Comparison of ENCODE assay signal across 8 cellular contexts in the genomic region with DNA sequence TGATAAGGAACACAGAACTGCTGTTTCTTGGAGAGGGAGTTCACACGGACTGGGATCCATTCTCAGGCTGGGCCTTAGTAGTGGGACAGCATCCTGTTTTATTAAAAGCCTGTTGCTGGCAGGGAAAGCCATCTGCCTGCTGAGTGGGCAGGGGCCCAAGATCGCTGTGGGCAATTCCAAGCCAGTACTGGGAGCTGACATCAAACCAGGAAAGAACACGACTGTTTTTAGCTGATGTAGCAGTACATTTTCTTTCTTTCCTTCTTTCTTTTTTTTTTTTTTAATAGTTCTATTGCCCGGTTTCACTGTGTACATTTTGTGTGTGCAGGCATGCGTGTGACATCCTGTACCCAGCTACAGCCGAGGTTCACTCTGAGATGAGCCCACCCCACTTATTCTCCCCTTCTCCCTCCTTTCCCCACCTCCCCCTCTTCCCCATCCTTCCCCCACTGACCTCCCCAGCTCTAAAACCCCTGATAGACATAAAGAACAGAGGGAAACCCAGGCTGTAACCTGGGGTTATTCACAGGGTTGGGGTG.
DNase-seq lines count a peak whose midpoint lies in the region; ATAC-seq and TF ChIP-seq lines count a peak whose summit lies in the region.
"Not testable (repeated sequence)": the region's sequence is repeated elsewhere in the genome, so short reads cannot be mapped to it uniquely, and the experiment has no call there.

No MANE protein-coding gene starts in this region.

- TF ChIP-seq CTCF in RWPE2 (IDR thresholded peaks at IDR 0.05; ENCODE audit: poor library complexity, severe bottlenecking); body of pancreas (IDR thresholded peaks at IDR 0.05): not testable (repeated sequence)

- not testable (repeated sequence) for H3K9me3 ChIP-seq in RWPE2 (ENCODE audit: severe bottlenecking); body of pancreas; aorta (ENCODE audit: control insufficient read depth, low read length)

- WGBS in body of pancreas, 2 donors, result no CpG with 5 or more reads among the region's 6 CpGs
- WGBS in aorta, 2 donors, result 0 to 2% methylated on average over 1 to 4 of the region's 6 CpGs

- not testable (repeated sequence) for H3K36me3 ChIP-seq in RWPE2 (ENCODE audit: low read depth); body of pancreas (replicated peaks in 1 of 2; ENCODE audit: insufficient read depth in 1 of 2, low read depth in 2 of 2); aorta (ENCODE audit: control insufficient read depth in 1 of 2, insufficient read depth in 2 of 2, low read length in 1 of 2)

- intact Hi-C loops in body of pancreas (cut with DNase I); left ventricle myocardium superior (cut with micrococcal nuclease); sciatic nerve (cut with DNase I); aorta (cut with DNase I): not testable (repeated sequence)

- H3K27me3 ChIP-seq in RWPE2 (ENCODE audit: insufficient read depth, poor library complexity, severe bottlenecking); body of pancreas; aorta (ENCODE audit: control insufficient read depth in 1 of 2, insufficient read depth in 2 of 2, low read length in 1 of 2): not testable (repeated sequence)

- H3K27ac ChIP-seq in RWPE2 (ENCODE audit: poor library complexity, severe bottlenecking); aorta (ENCODE audit: low read depth in 1 of 2, low read length in 2 of 2): not testable (repeated sequence)
- peak overlapping the region in 1 of 4 donors; percentile 49 for H3K27ac ChIP-seq in body of pancreas

- ATAC-seq in RWPE2 (ENCODE audit: low read depth) (peak; percentile 31; the same call in 1 of the 3 replicates), body of pancreas (peak; percentile 65), left ventricle myocardium superior (peak; percentile 90), sciatic nerve (peak; percentile 81), aorta (ENCODE audit: low FRiP score) (peak; percentile 81)

- DNase-seq in EL (peak; percentile 25), body of pancreas (peak; percentile 14 to 35 (median 18)), fibroblast of peridontal ligament (ENCODE audit: extremely low read depth) (peak; percentile 44), left ventricle myocardium superior (peak; percentile 82), medulla oblongata (ENCODE audit: extremely low spot score) (peak; percentile 1), sciatic nerve (ENCODE audit: low spot score) (peak; percentile 64), aorta (peak in 1 of 2 donors; percentile 68)
- not testable (repeated sequence) for DNase-seq in RWPE2 (ENCODE audit: low spot score)

- H3K4me3 ChIP-seq in RWPE2 (ENCODE audit: severe bottlenecking); body of pancreas; aorta (ENCODE audit: low read length in 2 of 2): not testable (repeated sequence)

- not testable (repeated sequence) for H3K4me1 ChIP-seq in RWPE2 (ENCODE audit: insufficient read depth, poor library complexity, severe bottlenecking); body of pancreas; aorta (ENCODE audit: control insufficient read depth in 1 of 2, insufficient read depth in 2 of 2, low read length in 2 of 2)

- not testable (repeated sequence) for TF ChIP-seq POLR2A in body of pancreas (IDR thresholded peaks at IDR 0.05)

Comparison
In these comparisons a context has a peak if more than half of its experiments do, and no peak if none do; other contexts are left out.
1. ATAC-seq: peak in every context shown above with its lines; median percentile 90 in left ventricle myocardium superior; 81 in sciatic nerve; 81 in aorta; 65 in body of pancreas; 31 in RWPE2.